Comparison of ENCODE assay signal across 28 cellular contexts in the genomic region with DNA sequence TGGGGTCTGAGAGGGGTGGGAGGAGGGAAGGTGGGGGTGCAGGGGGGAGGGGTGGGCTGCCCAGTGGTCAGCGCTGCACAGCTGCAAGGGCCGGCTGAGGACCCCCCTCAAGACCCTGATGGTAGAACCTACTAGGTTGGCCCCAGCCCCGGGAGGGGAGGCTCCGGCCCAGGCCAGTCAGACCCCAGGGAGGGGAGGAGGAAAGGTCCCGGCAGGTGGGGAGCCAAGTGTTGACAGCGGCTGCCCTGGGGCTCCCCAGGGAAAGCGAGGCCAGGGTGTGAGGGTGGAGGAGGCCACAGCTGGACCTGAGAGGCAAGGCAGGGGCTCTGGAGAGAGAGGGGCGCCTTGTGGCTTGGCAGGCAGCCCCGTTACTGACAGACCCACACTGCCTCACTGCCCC.
"Had no signal": no experiment of that assay in that cellular context is flagged by ENCODE, and none has a peak within 500 bp of the region (broad histone marks: within the 10 kb centered on the region; RNA-seq: fewer than 3 reads in every experiment).

No MANE protein-coding gene starts in this region.

- H3K4me1 Mint-ChIP-seq: stimulated activated effector memory CD8-positive, alpha-beta T cell treated with anti-CD3 and anti-CD28 coated beads, Interleukin-12 subunit alpha, Interleukin-12 subunit beta, amount 100 ng/mL, for 72 hours; stimulated activated naive CD8-positive, alpha-beta T cell treated with anti-CD3 and anti-CD28 coated beads, Interleukin-15, amount 100 ng/mL, for 72 hours had no signal

- H3K4me3 ChIP-seq: stomach, suprapubic skin, testis, thoracic aorta, thyroid gland, tibial artery, tibial nerve, transverse colon, upper lobe of left lung, upper lobe of right lung, uterus, vagina had no signal

- H3K9me3 ChIP-seq: stomach, suprapubic skin, testis, thoracic aorta, thyroid gland, tibial artery, tibial nerve, transverse colon, upper lobe of left lung, upper lobe of right lung, uterus, vagina had no signal

- H3K27me3 Mint-ChIP-seq: stimulated activated naive CD8-positive, alpha-beta T cell treated with anti-CD3 and anti-CD28 coated beads, Interleukin-15, amount 100 ng/mL, for 72 hours; stimulated activated naive CD8-positive, alpha-beta T cell treated with anti-CD3 and anti-CD28 coated beads, Interleukin-15, Interleukin-2, amounts not matched to agents 100 ng/mL and 50 ng/mL, for 24 hours; type B pancreatic cell had no signal

- H3K9me3 Mint-ChIP-seq: stimulated activated effector memory CD8-positive, alpha-beta T cell treated with anti-CD3 and anti-CD28 coated beads, Interleukin-12 subunit alpha, Interleukin-12 subunit beta, amount 100 ng/mL, for 72 hours; stimulated activated naive CD8-positive, alpha-beta T cell treated with anti-CD3 and anti-CD28 coated beads, Interleukin-15, amount 100 ng/mL, for 72 hours; stimulated activated naive CD8-positive, alpha-beta T cell treated with anti-CD3 and anti-CD28 coated beads, Interleukin-15, Interleukin-2, amounts not matched to agents 100 ng/mL and 50 ng/mL, for 24 hours; type B pancreatic cell had no signal

- H3K27me3 ChIP-seq: testis, thyroid gland, tibial nerve, transverse colon, upper lobe of left lung, upper lobe of right lung, uterus, vagina had no signal

- H3K27ac Mint-ChIP-seq: stimulated activated effector memory CD8-positive, alpha-beta T cell treated with anti-CD3 and anti-CD28 coated beads, Interleukin-12 subunit alpha, Interleukin-12 subunit beta, amount 100 ng/mL, for 72 hours; stimulated activated memory B cell treated with anti-CD40 and anti-IgM and Interleukin-4, amounts not matched to agents 10 μg/mL and 1 μg/mL and 100 μg/mL, for 72 hours; stimulated activated naive B cell treated with anti-CD40 and anti-IgM and Interleukin-4, amounts not matched to agents 10 μg/mL and 1 μg/mL and 100 μg/mL, for 72 hours; stimulated activated naive CD8-positive, alpha-beta T cell treated with anti-CD3 and anti-CD28 coated beads, Interleukin-15, amount 100 ng/mL, for 72 hours; stimulated activated naive CD8-positive, alpha-beta T cell treated with anti-CD3 and anti-CD28 coated beads, Interleukin-15, Interleukin-2, amounts not matched to agents 100 ng/mL and 50 ng/mL, for 24 hours; type B pancreatic cell had no signal

- H3K4me1 ChIP-seq: stomach, suprapubic skin, testis, transverse colon, uterus, vagina had no signal

- H3K27ac ChIP-seq: stomach, suprapubic skin, testis, thoracic aorta, thyroid gland, tibial artery, tibial nerve, transverse colon, upper lobe of left lung, upper lobe of right lung, uterus, vagina had no signal

- H3K36me3 ChIP-seq: stomach, suprapubic skin, thoracic aorta, thyroid gland, tibial artery, tibial nerve, transverse colon, upper lobe of left lung, upper lobe of right lung, uterus, vagina had no signal

- ATAC-seq: stimulated activated effector memory CD8-positive, alpha-beta T cell treated with anti-CD3 and anti-CD28 coated beads, Interleukin-12 subunit alpha, Interleukin-12 subunit beta, amount 100 ng/mL, for 72 hours; stimulated activated memory B cell treated with anti-CD40 and anti-IgM and Interleukin-4, amounts not matched to agents 10 μg/mL and 1 μg/mL and 100 μg/mL, for 72 hours; stimulated activated naive B cell treated with anti-CD40 and anti-IgM and Interleukin-4, amounts not matched to agents 10 μg/mL and 1 μg/mL and 100 μg/mL, for 72 hours; stimulated activated naive CD8-positive, alpha-beta T cell treated with anti-CD3 and anti-CD28 coated beads, Interleukin-15, amount 100 ng/mL, for 72 hours; stimulated activated naive CD8-positive, alpha-beta T cell treated with anti-CD3 and anti-CD28 coated beads, Interleukin-15, Interleukin-2, amounts not matched to agents 100 U/mL and 50 U/mL, for 24 hours; upper lobe of right lung had no signal

- H3K4me3 Mint-ChIP-seq: stimulated activated effector memory CD8-positive, alpha-beta T cell treated with anti-CD3 and anti-CD28 coated beads, Interleukin-12 subunit alpha, Interleukin-12 subunit beta, amount 100 ng/mL, for 72 hours; stimulated activated memory B cell treated with anti-CD40 and anti-IgM and Interleukin-4, amounts not matched to agents 10 μg/mL and 1 μg/mL and 100 μg/mL, for 72 hours; stimulated activated naive B cell treated with anti-CD40 and anti-IgM and Interleukin-4, amounts not matched to agents 10 μg/mL and 1 μg/mL and 100 μg/mL, for 72 hours; stimulated activated naive CD8-positive, alpha-beta T cell treated with anti-CD3 and anti-CD28 coated beads, Interleukin-15, amount 100 ng/mL, for 72 hours; stimulated activated naive CD8-positive, alpha-beta T cell treated with anti-CD3 and anti-CD28 coated beads, Interleukin-15, Interleukin-2, amounts not matched to agents 100 ng/mL and 50 ng/mL, for 24 hours; type B pancreatic cell had no signal

- H3K36me3 Mint-ChIP-seq: stimulated activated effector memory CD8-positive, alpha-beta T cell treated with anti-CD3 and anti-CD28 coated beads, Interleukin-12 subunit alpha, Interleukin-12 subunit beta, amount 100 ng/mL, for 72 hours; stimulated activated memory B cell treated with anti-CD40 and anti-IgM and Interleukin-4, amounts not matched to agents 10 μg/mL and 1 μg/mL and 100 μg/mL, for 72 hours; type B pancreatic cell had no signal

- DNase-seq: stimulated activated CD4-positive, alpha-beta T cell treated with anti-CD3 and anti-CD28 coated beads, Interleukin-2, amount 100 ng/mL, for 48 hours; stimulated activated CD4-positive, alpha-beta T cell treated with anti-CD3 and anti-CD28 coated beads, Interleukin-4, amount 100 ng/mL, for 1 hour; stimulated activated CD4-positive, alpha-beta T cell treated with anti-CD3 and anti-CD28 coated beads, Interleukin-4, amount 100 ng/mL, for 24 hours; stimulated activated CD4-positive, alpha-beta T cell treated with anti-CD3 and anti-CD28 coated beads, Interleukin-4, amount 100 ng/mL, for 4 hours; stimulated activated CD8-positive, alpha-beta memory T cell treated with anti-CD3 and anti-CD28 coated beads, Interleukin-4, amount 100 ng/mL, for 48 hours; stimulated activated naive B cell treated with anti-CD40 and anti-IgM and Interleukin-4, amounts not matched to agents 10 μg/mL and 1 μg/mL and 100 μg/mL, for 72 hours; stimulated activated naive CD4-positive, alpha-beta T cell; stimulated activated naive CD4-positive, alpha-beta T cell treated with Interleukin-2 at 50 U/mL for 16 hours; stimulated activated naive CD8-positive, alpha-beta T cell treated with anti-CD3 and anti-CD28 coated beads, Interleukin-15, amount 100 ng/mL, for 72 hours; stimulated activated naive CD8-positive, alpha-beta T cell treated with anti-CD3 and anti-CD28 coated beads, Interleukin-15, Interleukin-2, amounts not matched to agents 100 U/mL and 50 U/mL, for 24 hours; stomach; substantia nigra; testis; thyroid gland; tibial artery; transverse colon; trophoblast cell; upper lobe of right lung; uterus had no signal
